21 cellular contexts compared by ENCODE assay signal in the genomic region with DNA sequence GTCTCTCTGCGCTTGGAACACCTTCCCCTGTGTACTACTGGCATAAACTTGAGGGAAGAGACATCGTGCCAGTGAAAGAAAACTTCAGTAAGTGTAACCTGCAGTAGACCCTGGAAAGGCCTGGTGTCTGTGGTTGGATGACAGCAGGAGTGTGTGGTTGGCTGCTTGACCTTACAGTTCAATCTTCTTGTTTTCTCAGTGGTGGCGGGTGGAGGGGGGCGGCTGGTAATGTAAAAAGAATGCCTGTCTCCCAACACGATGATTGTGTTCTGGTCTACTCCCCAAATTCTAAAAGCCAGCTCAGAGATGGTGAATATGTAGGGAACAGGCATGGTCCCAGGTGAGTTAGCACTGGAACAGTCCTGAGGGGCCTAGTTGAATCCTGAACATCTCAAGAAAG. TPM values are rescaled to one million over a fixed set of nuclear protein-coding genes. Genes with fewer than 3 reads are reported as not detected.
DNase-seq lines count a peak whose midpoint lies in the region; ATAC-seq and TF ChIP-seq lines count a peak whose summit lies in the region.
"Had no signal": no experiment of that assay in that cellular context is flagged by ENCODE, and none has a peak within 500 bp of the region (broad histone marks: within the 10 kb centered on the region; RNA-seq: fewer than 3 reads in every experiment).

No MANE protein-coding gene starts in this region.

- H2BK12ac ChIP-seq in mesenchymal stem cell (ENCODE audit: low read length in 2 of 2): no peak overlapping the region

- H4K91ac ChIP-seq in mesenchymal stem cell (ENCODE audit: low read length): no peak overlapping the region

- H3K4me3 ChIP-seq in MG63 (no peak overlapping the region), choroid plexus epithelial cell (ENCODE audit: low read depth, low read length) (no peak overlapping the region), mesenchymal stem cell (ENCODE audit: insufficient read depth in 1 of 2, low read depth in 1 of 2, low read length in 2 of 2) (no peak overlapping the region)
- H3K4me3 ChIP-seq: gastroesophageal sphincter, lung, sigmoid colon, SJCRH30, stomach, tibial artery had no signal

- no peak overlapping the region for H3K18ac ChIP-seq in mesenchymal stem cell (ENCODE audit: low read depth in 1 of 2, low read length in 2 of 2)

- no peak overlapping the region for H3K23ac ChIP-seq in mesenchymal stem cell (ENCODE audit: low read length in 2 of 2)

- no peaks in the 10 kb centered on the region for H3K4me1 ChIP-seq in mesenchymal stem cell (ENCODE audit: control insufficient read depth, insufficient read depth, low read depth, low read length)
- H3K4me1 ChIP-seq: gastroesophageal sphincter, sigmoid colon, stomach, tibial artery had no signal

- no peak overlapping the region for H2BK5ac ChIP-seq in mesenchymal stem cell (ENCODE audit: low read depth, low read length, poor library complexity, severe bottlenecking)

- H2AFZ ChIP-seq in mesenchymal stem cell (ENCODE audit: low read depth, low read length): no peak overlapping the region

- no peak overlapping the region for H3K9ac ChIP-seq in mesenchymal stem cell (ENCODE audit: low read length)

- no peak overlapping the region for H2AK5ac ChIP-seq in mesenchymal stem cell (ENCODE audit: low read length, severe bottlenecking)

- peak; percentile 61 for DNase-seq in ELR (ENCODE audit: low read depth)
- DNase-seq in MG63: peak; percentile 7
- DNase-seq in choroid plexus epithelial cell (ENCODE audit: low read depth): peak; percentile 73
- DNase-seq in mesenchymal stem cell: peak; percentile 2
- DNase-seq: aorta, C1 segment of cervical spinal cord, KG1, MV-4-11, sigmoid colon, stomach, tibial artery had no signal

- no peak for TF ChIP-seq CTCF in choroid plexus epithelial cell (conservative IDR thresholded peaks at IDR 0.05; ENCODE audit: low read depth, low read length)

- H2BK120ac ChIP-seq in mesenchymal stem cell (ENCODE audit: low read depth, low read length): no peak overlapping the region

- 98% methylated on average over 3 of the region's 5 CpGs for WGBS in mesenchymal stem cell

- H3K4ac ChIP-seq in mesenchymal stem cell (ENCODE audit: low read depth in 1 of 2, low read length in 2 of 2): no peak overlapping the region

- no peak overlapping the region for H3K27ac ChIP-seq in mesenchymal stem cell (ENCODE audit: low read length, poor library complexity, severe bottlenecking)
- H3K27ac ChIP-seq: gastroesophageal sphincter, sigmoid colon, SJCRH30, stomach, tibial artery had no signal

- no peak overlapping the region for H2BK15ac ChIP-seq in mesenchymal stem cell (ENCODE audit: low read depth, poor library complexity, severe bottlenecking)

- no peak overlapping the region for H3K14ac ChIP-seq in mesenchymal stem cell (ENCODE audit: low read length in 2 of 2)

- no peak overlapping the region for H4K8ac ChIP-seq in mesenchymal stem cell (ENCODE audit: low read length)

- no peaks in the 10 kb centered on the region for H3K36me3 ChIP-seq in MG63
- H3K36me3 ChIP-seq in mesenchymal stem cell (ENCODE audit: control insufficient read depth in 1 of 2, insufficient read depth in 2 of 2, low read depth in 1 of 2, low read length in 2 of 2): no peaks in the 10 kb centered on the region
- H3K36me3 ChIP-seq: gastroesophageal sphincter, sigmoid colon, SJCRH30, tibial artery had no signal

- H3K27me3 ChIP-seq in MG63 (no peaks in the 10 kb centered on the region), mesenchymal stem cell (ENCODE audit: control insufficient read depth in 1 of 2, insufficient read depth in 1 of 2, low read length in 2 of 2) (peaks cover 0 to 32% of the 10 kb centered on the region in 2 experiments)
- H3K27me3 ChIP-seq: gastroesophageal sphincter, sigmoid colon, SJCRH30, stomach, tibial artery had no signal

- peak overlapping the region; percentile 22 for H3K4me2 ChIP-seq in mesenchymal stem cell (ENCODE audit: low read length, poor library complexity, severe bottlenecking)

- ATAC-seq in GM18517 (IDR thresholded peaks at IDR 0.05; ENCODE audit: unreplicated experiment): no peak
- ATAC-seq in HG03342 (IDR thresholded peaks at IDR 0.05; ENCODE audit: unreplicated experiment): no peak
- ATAC-seq in GM18873 (IDR thresholded peaks at IDR 0.05; ENCODE audit: low FRiP score, unreplicated experiment): no peak
- ATAC-seq in HG03571 (IDR thresholded peaks at IDR 0.05; ENCODE audit: unreplicated experiment): no peak
- ATAC-seq: gastroesophageal sphincter had no signal

- H3K9me3 ChIP-seq in MG63 (no peaks in the 10 kb centered on the region), mesenchymal stem cell (ENCODE audit: control insufficient read depth, low read length) (no peaks in the 10 kb centered on the region)
- H3K9me3 ChIP-seq: gastroesophageal sphincter, sigmoid colon, SJCRH30, stomach, tibial artery had no signal

- H3K79me1 ChIP-seq in mesenchymal stem cell (replicated peaks; ENCODE audit: low read length, poor library complexity, severe bottlenecking): no peaks in the 10 kb centered on the region

RNA-seq across cellular contexts. Expression of gene PSMD10, which starts 18.6 kb away (rescaled TPM):
- 124 and 133 TPM in 2 replicates for total RNA-seq in MG63 (2014; rRNA removed; shearing (Covaris generic); ENCODE audit: low replicate concordance)
- polyA plus RNA-seq in mesenchymal stem cell (2013, experiment 1 of 2): 39.2 TPM
- polyA plus RNA-seq in mesenchymal stem cell (2013, experiment 2 of 2): 43.2 TPM

RNA-seq across cellular contexts. Expression of gene ATG4A, which starts 18.8 kb away (rescaled TPM):
- 6.0 and 8.9 TPM in 2 replicates for total RNA-seq in MG63 (2014; rRNA removed; shearing (Covaris generic); ENCODE audit: low replicate concordance)
- polyA plus RNA-seq in mesenchymal stem cell (2013, experiment 1 of 2): 9.4 TPM
- polyA plus RNA-seq in mesenchymal stem cell (2013, experiment 2 of 2): 10.6 TPM

RNA-seq across cellular contexts. Expression of gene VSIG1, which starts 27.9 kb away (rescaled TPM):
- total RNA-seq in MG63 (2014; rRNA removed; shearing (Covaris generic); ENCODE audit: low replicate concordance): not detected in 2 replicates
- 0.03 TPM for polyA plus RNA-seq in mesenchymal stem cell (2013, experiment 1 of 2)
- polyA plus RNA-seq in mesenchymal stem cell (2013, experiment 2 of 2): 0.01 TPM
- total RNA-seq: aorta, chondrocyte, gastroesophageal sphincter, HT-29, neural crest cell had no signal
- polyA plus RNA-seq: aorta had no signal

Comparison
In these comparisons a context has a peak if more than half of its experiments do, and no peak if none do; other contexts are left out.
1. DNase-seq: peak in every context shown above with its lines; median percentile 73 in choroid plexus epithelial cell; 61 in ELR; 7 in MG63; 2 in mesenchymal stem cell.